ENCODE assay signal across 1 cellular context in the genomic region with DNA sequence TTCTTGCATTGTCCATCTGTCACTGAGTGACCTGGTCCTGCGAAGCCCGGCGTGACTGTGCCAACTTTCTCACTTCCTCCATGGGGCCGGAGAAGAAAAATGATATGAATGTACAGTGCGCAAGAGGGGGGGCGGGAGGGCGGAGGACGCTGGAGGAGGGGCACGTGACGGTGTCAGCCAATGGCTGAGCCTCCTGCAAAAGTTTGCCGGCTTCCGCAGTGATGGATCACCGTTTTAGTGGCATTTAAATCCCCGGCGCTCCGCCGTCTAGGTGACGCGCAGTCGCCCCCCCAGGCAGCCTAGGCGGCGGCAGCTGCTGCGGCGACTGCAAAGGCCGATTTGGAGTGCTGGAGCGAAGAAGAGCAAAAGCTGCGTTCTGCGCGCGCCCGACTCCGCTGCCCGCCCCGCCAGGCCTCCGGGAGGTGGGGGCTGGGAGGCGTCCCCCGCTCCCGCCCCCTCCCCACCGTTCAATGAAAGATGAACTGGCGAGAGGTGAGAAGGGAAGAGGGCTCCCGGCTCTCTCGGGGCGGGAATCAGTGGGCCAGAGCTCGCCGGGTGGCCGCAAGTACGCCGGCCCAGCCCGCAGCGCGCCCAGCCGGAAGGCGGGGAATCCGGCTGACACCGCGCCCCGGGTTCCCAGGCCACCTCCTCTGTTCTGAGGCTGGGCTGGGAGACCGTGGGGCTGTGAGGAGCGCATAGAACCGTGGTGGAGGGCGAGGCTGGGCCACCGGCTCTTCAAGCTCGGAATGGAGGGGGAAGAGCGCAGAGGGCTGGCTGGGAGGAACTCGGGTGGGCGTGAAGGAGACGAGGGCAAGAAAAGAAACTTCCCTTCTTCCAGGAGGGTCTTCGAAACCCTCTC.
TF ChIP-seq lines count a peak whose summit lies in the region.

A gene (minus strand): TSS at position 104 of the 859 bp plus-strand sequence. CDS start 88 bp downstream, at position 16.

TF ChIP-seq in A549, 52 proteins besides CTCF, POLR2A, EP300 and RAD21 (continued from another document):
- TF ChIP-seq, protein P1, sequence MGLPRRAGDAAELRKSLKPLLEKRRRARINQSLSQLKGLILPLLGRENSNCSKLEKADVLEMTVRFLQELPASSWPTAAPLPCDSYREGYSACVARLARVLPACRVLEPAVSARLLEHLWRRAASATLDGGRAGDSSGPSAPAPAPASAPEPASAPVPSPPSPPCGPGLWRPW (IDR thresholded peaks at IDR 0.05), result no peak
